In genomic region chr3:187740446-187741399, GRCh38 we compare ENCODE assay signal across 8 cellular contexts.
A peak's percentile ranks its signal among the peaks of the same experiment; 100 is the strongest.
DNase-seq lines count a peak whose midpoint lies in the region; ATAC-seq lines count a peak whose summit lies in the region.

No MANE protein-coding gene starts in this region.

- peak overlapping the region; percentile 98 to 99 for H3K27ac Mint-ChIP-seq in effector memory CD8-positive, alpha-beta T cell
- peak overlapping the region; percentile 33 for H3K27ac Mint-ChIP-seq in memory B cell

- H3K27me3 Mint-ChIP-seq in effector memory CD8-positive, alpha-beta T cell = no peaks in the 10 kb centered on the region
- H3K27me3 Mint-ChIP-seq in memory B cell = no peaks in the 10 kb centered on the region

- peak; percentile 56 for DNase-seq in NCI-H2171 treated with DMSO at 0.1 percent for 48 hours (lab: John Stamatoyannopoulos, UW)
- no peak for DNase-seq in NCI-H2171 (lab: John Stamatoyannopoulos, UW)
- peak; percentile 25 for DNase-seq in NCI-H446 treated with DMSO at 0.1 percent for 48 hours (lab: John Stamatoyannopoulos, UW)
- DNase-seq in activated CD8-positive, alpha-beta memory T cell treated with anti-CD3 and anti-CD28 coated beads for 48 hours (ENCODE audit: low read depth in 2 of 3, low spot score in 2 of 3) = peak in 2 of 3 experiments; percentile 55 to 63
- peak; percentile 55 to 72 (median 64) for DNase-seq in effector memory CD8-positive, alpha-beta T cell
- DNase-seq in memory B cell (ENCODE audit: low spot score in 2 of 2) = peak; percentile 70 to 82
- peak in 2 of 3 donors; percentile 49 to 70 for DNase-seq in stimulated activated CD4-positive, alpha-beta T cell treated with anti-CD3 and anti-CD28 coated beads, TNF-alpha, amount 100 ng/mL, for 1 hour (ENCODE audit: low read depth in 3 of 3, low spot score in 1 of 3)

- ATAC-seq in effector memory CD8-positive, alpha-beta T cell (replicated peaks) = peak; percentile 6
- peak; percentile 12 for ATAC-seq in memory B cell (ENCODE audit: low read depth)
- ATAC-seq in HG03521 (IDR thresholded peaks at IDR 0.05; ENCODE audit: unreplicated experiment) = no peak

- H3K36me3 Mint-ChIP-seq in effector memory CD8-positive, alpha-beta T cell (ENCODE audit: insufficient read depth) = peaks cover 81% of the 10 kb centered on the region
- no peaks in the 10 kb centered on the region for H3K36me3 Mint-ChIP-seq in memory B cell

- peaks cover 48 to 63% of the 10 kb centered on the region in 2 donors for H3K4me1 Mint-ChIP-seq in effector memory CD8-positive, alpha-beta T cell (ENCODE audit: low read depth in 2 of 2)
- peaks cover 44% of the 10 kb centered on the region for H3K4me1 Mint-ChIP-seq in memory B cell

- H3K9me3 Mint-ChIP-seq in effector memory CD8-positive, alpha-beta T cell = no peaks in the 10 kb centered on the region
- no peaks in the 10 kb centered on the region for H3K9me3 Mint-ChIP-seq in memory B cell

- H3K4me3 Mint-ChIP-seq in effector memory CD8-positive, alpha-beta T cell = peak overlapping the region; percentile 97 to 99
- H3K4me3 Mint-ChIP-seq in memory B cell = peak overlapping the region; percentile 79
